ENCODE assay signal across 26 cellular contexts in the genomic region with DNA sequence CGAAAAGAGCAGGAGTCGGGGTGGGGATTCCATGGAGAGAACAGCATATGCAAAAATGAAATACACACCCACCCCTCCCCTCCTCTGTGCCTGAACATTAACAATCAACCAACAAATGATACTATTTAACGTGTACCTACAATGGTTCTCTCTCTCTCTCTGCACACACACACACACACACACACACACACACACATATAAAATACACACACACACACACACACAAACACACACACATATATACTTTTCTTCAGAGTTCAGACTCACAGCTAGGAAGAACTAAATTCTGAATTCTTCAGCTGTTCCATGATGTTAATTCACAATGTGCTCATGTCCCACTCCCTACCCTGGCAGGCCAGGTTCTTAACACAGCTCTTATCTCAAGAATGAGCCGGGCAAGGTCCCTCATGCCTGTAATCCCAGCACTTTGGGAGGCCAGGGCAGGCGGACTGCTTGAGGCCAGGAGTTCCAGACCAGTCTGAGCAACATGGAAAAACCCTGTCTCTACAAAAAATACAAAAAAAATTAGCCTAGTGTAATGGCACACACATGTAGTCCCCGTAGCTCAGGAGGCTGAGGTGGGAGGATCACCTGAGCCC.
"Had no signal": no experiment of that assay in that cellular context is flagged by ENCODE, and none has a peak within 500 bp of the region (broad histone marks: within the 10 kb centered on the region; RNA-seq: fewer than 3 reads in every experiment).

No MANE protein-coding gene starts in this region.

- H3K9me3 Mint-ChIP-seq: activated CD4-positive, alpha-beta memory T cell treated with anti-CD3 and anti-CD28 coated beads, Interleukin-2, amount 10 ng/mL, durations not matched to agents 7 days and 5 days; activated naive CD8-positive, alpha-beta T cell treated with anti-CD3 and anti-CD28 coated beads, Interleukin-2, amount 10 ng/mL, durations not matched to agents 7 days and 5 days; activated T-helper 2 cell treated with anti-CD3 and anti-CD28 coated beads, Interferon-gamma antibody, Interleukin-2, Interleukin-4, amounts not matched to agents 10 μg/mL and 5 μg/mL and 100 μg/mL, durations not matched to agents 14 hours and 24 hours and 36 hours; T-helper 1 cell treated with Interleukin-12 subunit alpha and Interleukin-12 subunit beta and Interleukin-4 antibody, amounts not matched to agents 30 μg/mL and 1 μg/mL, for 36 hours had no signal

- H3K27me3 ChIP-seq: adrenal gland, breast epithelium, MG63 had no signal

- H3K9me3 ChIP-seq: adrenal gland, breast epithelium, MG63 had no signal

- H3K36me3 Mint-ChIP-seq: activated naive CD8-positive, alpha-beta T cell treated with anti-CD3 and anti-CD28 coated beads, Interleukin-2, amount 10 ng/mL, durations not matched to agents 7 days and 5 days had no signal

- DNase-seq: activated CD4-positive, alpha-beta memory T cell treated with anti-CD3 and anti-CD28 coated beads, Interleukin-2, amount 10 ng/mL, durations not matched to agents 7 days and 5 days; activated CD4-positive, alpha-beta T cell treated with anti-CD3 and anti-CD28 coated beads, Interleukin-2, amount 50 U/mL, for 1 hour; activated CD4-positive, CD25-positive, alpha-beta regulatory T cell; activated CD8-positive, alpha-beta memory T cell treated with anti-CD3 and anti-CD28 coated beads, Interleukin-2, amount 50 U/mL, for 4 hours; activated gamma-delta T cell treated with Interleukin-2 at 50 U/mL for 16 hours; activated naive CD4-positive, alpha-beta T cell treated with anti-CD3 and anti-CD28 coated beads, Interleukin-2, amount 50 U/mL, for 16 hours; activated naive CD8-positive, alpha-beta T cell treated with anti-CD3 and anti-CD28 coated beads, Interleukin-2, amount 10 ng/mL, durations not matched to agents 7 days and 5 days; activated T-cell treated with anti-CD3 and anti-CD28 coated beads, Interleukin-2, amount 50 U/mL, for 72 hours; adrenal gland; anterior cingulate cortex; central memory CD4-positive, alpha-beta T cell; MG63; NCI-H1105; NCI-H1436; NCI-H1694 treated with DMSO at 0.1 percent for 48 hours; NCI-H2029 treated with DMSO at 0.1 percent for 48 hours; NCI-H510A treated with DMSO at 0.1 percent for 48 hours; NCI-H69; NK-92 treated with Interleukin-12 subunit alpha and Interleukin-12 subunit beta, amount 100 ng/mL, for 24 hours; PC-3; SHP77; T-helper 9 cell had no signal

- H3K27ac Mint-ChIP-seq: activated CD4-positive, alpha-beta memory T cell treated with anti-CD3 and anti-CD28 coated beads, Interleukin-2, amount 10 ng/mL, durations not matched to agents 7 days and 5 days; activated naive CD8-positive, alpha-beta T cell treated with anti-CD3 and anti-CD28 coated beads, Interleukin-2, amount 10 ng/mL, durations not matched to agents 7 days and 5 days; activated T-cell treated with anti-CD3 and anti-CD28 coated beads, Interleukin-2, amount 50 U/mL, for 72 hours; activated T-helper 2 cell treated with anti-CD3 and anti-CD28 coated beads, Interferon-gamma antibody, Interleukin-2, Interleukin-4, amounts not matched to agents 10 μg/mL and 5 μg/mL and 100 μg/mL, durations not matched to agents 14 hours and 24 hours and 36 hours; T-helper 1 cell treated with Interleukin-12 subunit alpha and Interleukin-12 subunit beta and Interleukin-4 antibody, amounts not matched to agents 30 μg/mL and 1 μg/mL, for 36 hours had no signal

- H3K4me3 Mint-ChIP-seq: activated CD4-positive, alpha-beta memory T cell treated with anti-CD3 and anti-CD28 coated beads, Interleukin-2, amount 10 ng/mL, durations not matched to agents 7 days and 5 days; activated naive CD8-positive, alpha-beta T cell treated with anti-CD3 and anti-CD28 coated beads, Interleukin-2, amount 10 ng/mL, durations not matched to agents 7 days and 5 days; activated T-cell treated with anti-CD3 and anti-CD28 coated beads, Interleukin-2, amount 50 U/mL, for 72 hours; T-helper 1 cell treated with Interleukin-12 subunit alpha and Interleukin-12 subunit beta and Interleukin-4 antibody, amounts not matched to agents 30 μg/mL and 1 μg/mL, for 36 hours had no signal

- H3K36me3 ChIP-seq: adrenal gland, breast epithelium, MG63 had no signal

- H3K4me2 ChIP-seq: KMS-11 had no signal

- H3K27ac ChIP-seq: adrenal gland, breast epithelium, KMS-11 had no signal

- H3K4me1 ChIP-seq: adrenal gland, breast epithelium had no signal

- ATAC-seq: activated T-cell treated with anti-CD3 and anti-CD28 coated beads, Interleukin-2, amount 50 U/mL, for 72 hours; PC-3 had no signal

- H3K4me1 Mint-ChIP-seq: activated CD4-positive, alpha-beta memory T cell treated with anti-CD3 and anti-CD28 coated beads, Interleukin-2, amount 10 ng/mL, durations not matched to agents 7 days and 5 days; activated naive CD8-positive, alpha-beta T cell treated with anti-CD3 and anti-CD28 coated beads, Interleukin-2, amount 10 ng/mL, durations not matched to agents 7 days and 5 days had no signal

- H3K4me3 ChIP-seq: adrenal gland, breast epithelium, MG63 had no signal
